20 cellular contexts compared by ENCODE assay signal in genomic region chr11:129605815-129606214, GRCh38.
"Had no signal": no experiment of that assay in that cellular context is flagged by ENCODE, and none has a peak within 500 bp of the region (broad histone marks: within the 10 kb centered on the region; RNA-seq: fewer than 3 reads in every experiment).

No MANE protein-coding gene starts in this region.

- ATAC-seq: gastroesophageal sphincter; left lobe of liver; natural killer cell; sciatic nerve; stimulated activated naive B cell treated with anti-CD40 and anti-IgM and Interleukin-4, amounts not matched to agents 10 μg/mL and 1 μg/mL and 100 μg/mL, for 72 hours; stimulated activated naive CD8-positive, alpha-beta T cell treated with anti-CD3 and anti-CD28 coated beads, Interleukin-15, amount 100 ng/mL, for 72 hours had no signal

- H3K27me3 ChIP-seq: dorsolateral prefrontal cortex, esophagus squamous epithelium, gastroesophageal sphincter, transverse colon had no signal

- H3K4me1 ChIP-seq: gastroesophageal sphincter, transverse colon had no signal

- H3K36me3 ChIP-seq: esophagus squamous epithelium, gastroesophageal sphincter, thoracic aorta, transverse colon had no signal

- H3K9me3 ChIP-seq: esophagus squamous epithelium, gastroesophageal sphincter, thoracic aorta, transverse colon had no signal

- DNase-seq: cortex of kidney; dorsolateral prefrontal cortex; effector CD8-positive, alpha-beta T cell; esophagus squamous epithelium; foreskin fibroblast; glutamatergic neuron; islet precursor cell; mammary epithelial cell; natural killer cell; posterior cingulate gyrus; stimulated activated CD4-positive, alpha-beta T cell treated with anti-CD3 and anti-CD28 coated beads, Interleukin-2, amount 100 ng/mL, for 24 hours; stimulated activated CD4-positive, alpha-beta T cell treated with anti-CD3 and anti-CD28 coated beads, Interleukin-4, amount 100 ng/mL, for 4 hours; stimulated activated naive B cell treated with anti-CD40 and anti-IgM and Interleukin-4, amounts not matched to agents 10 μg/mL and 1 μg/mL and 100 μg/mL, for 72 hours; stimulated activated naive CD8-positive, alpha-beta T cell treated with anti-CD3 and anti-CD28 coated beads, Interleukin-15, amount 100 ng/mL, for 72 hours; substantia nigra; transverse colon had no signal

- H3K27ac ChIP-seq: dorsolateral prefrontal cortex, gastroesophageal sphincter, thoracic aorta, transverse colon had no signal

- H3K4me3 ChIP-seq: dorsolateral prefrontal cortex, esophagus squamous epithelium, gastroesophageal sphincter, thoracic aorta, transverse colon had no signal
